28 cellular contexts compared by ENCODE assay signal in genomic region chr7:46839651-46840050, GRCh38.
DNase-seq lines count a peak whose midpoint lies in the region; ATAC-seq and TF ChIP-seq lines count a peak whose summit lies in the region.
"Had no signal": no experiment of that assay in that cellular context is flagged by ENCODE, and none has a peak within 500 bp of the region (broad histone marks: within the 10 kb centered on the region; RNA-seq: fewer than 3 reads in every experiment).

No MANE protein-coding gene starts in this region.

- H3K27me3 Mint-ChIP-seq in progenitor cell of endocrine pancreas: no peaks in the 10 kb centered on the region
- H3K27me3 Mint-ChIP-seq: activated CD4-positive, alpha-beta memory T cell treated with anti-CD3 and anti-CD28 coated beads for 36 hours; stimulated activated naive B cell treated with anti-CD40 and anti-IgM and Interleukin-4, amounts not matched to agents 10 μg/mL and 1 μg/mL and 100 μg/mL, for 72 hours had no signal

- TF ChIP-seq CTCF in astrocyte of the spinal cord (IDR thresholded peaks at IDR 0.05; ENCODE audit: low read depth, low read length) (no peak), fibroblast of pulmonary artery (IDR thresholded peaks at IDR 0.05; ENCODE audit: low read length, missing control alignments) (no peak), thoracic aorta (IDR thresholded peaks at IDR 0.05) (no peak), progenitor cell of endocrine pancreas (IDR thresholded peaks at IDR 0.05; ENCODE audit: unreplicated experiment) (no peak)

- no peak overlapping the region for H3K4me3 Mint-ChIP-seq in progenitor cell of endocrine pancreas (ENCODE audit: low read depth)
- H3K4me3 Mint-ChIP-seq: activated CD4-positive, alpha-beta memory T cell treated with anti-CD3 and anti-CD28 coated beads for 36 hours; GM23338; neural crest cell; stimulated activated naive B cell treated with anti-CD40 and anti-IgM and Interleukin-4, amounts not matched to agents 10 μg/mL and 1 μg/mL and 100 μg/mL, for 72 hours had no signal

- H3K36me3 ChIP-seq in thoracic aorta: no peaks in the 10 kb centered on the region
- H3K36me3 ChIP-seq: MG63, sigmoid colon had no signal

- peak overlapping the region; percentile 34 to 78 for H3K27ac ChIP-seq in thoracic aorta
- H3K27ac ChIP-seq: C4-2B, hepatocyte, sigmoid colon had no signal

- H3K27me3 ChIP-seq in thoracic aorta (replicated peaks; ENCODE audit: insufficient read depth): no peaks in the 10 kb centered on the region
- H3K27me3 ChIP-seq: dorsolateral prefrontal cortex, hepatocyte, MG63, sigmoid colon had no signal

- no peaks in the 10 kb centered on the region for H3K9me3 ChIP-seq in thoracic aorta
- H3K9me3 ChIP-seq: MG63, sigmoid colon had no signal

- H3K27ac Mint-ChIP-seq in progenitor cell of endocrine pancreas: no peak overlapping the region
- H3K27ac Mint-ChIP-seq: activated CD4-positive, alpha-beta memory T cell treated with anti-CD3 and anti-CD28 coated beads for 36 hours; activated naive CD4-positive, alpha-beta T cell treated with anti-CD3 and anti-CD28 coated beads, Interleukin-2, amount 50 U/mL, for 72 hours; activated T-helper 2 cell treated with anti-CD3 and anti-CD28 coated beads, Interferon-gamma antibody, Interleukin-2, Interleukin-4, amounts not matched to agents 10 μg/mL and 5 μg/mL and 100 μg/mL, durations not matched to agents 14 hours and 24 hours and 36 hours; GM23338; stimulated activated naive B cell treated with anti-CD40 and anti-IgM and Interleukin-4, amounts not matched to agents 10 μg/mL and 1 μg/mL and 100 μg/mL, for 72 hours had no signal

- no peaks in the 10 kb centered on the region for H3K36me3 Mint-ChIP-seq in progenitor cell of endocrine pancreas (ENCODE audit: insufficient read depth)
- H3K36me3 Mint-ChIP-seq: activated CD4-positive, alpha-beta memory T cell treated with anti-CD3 and anti-CD28 coated beads for 36 hours; activated naive CD4-positive, alpha-beta T cell treated with anti-CD3 and anti-CD28 coated beads, Interleukin-2, amount 50 U/mL, for 72 hours; stimulated activated naive B cell treated with anti-CD40 and anti-IgM and Interleukin-4, amounts not matched to agents 10 μg/mL and 1 μg/mL and 100 μg/mL, for 72 hours had no signal

- no peaks in the 10 kb centered on the region for H3K9me3 Mint-ChIP-seq in progenitor cell of endocrine pancreas (ENCODE audit: low read depth)
- H3K9me3 Mint-ChIP-seq: activated CD4-positive, alpha-beta memory T cell treated with anti-CD3 and anti-CD28 coated beads for 36 hours; activated naive CD4-positive, alpha-beta T cell treated with anti-CD3 and anti-CD28 coated beads, Interleukin-2, amount 50 U/mL, for 72 hours; GM23338 had no signal

- DNase-seq in HS-5 (ENCODE audit: low read depth) (peak; percentile 75), astrocyte of the spinal cord (ENCODE audit: low read depth, low spot score) (peak; percentile 44), fibroblast of pulmonary artery (ENCODE audit: low read depth) (peak; percentile 46), thoracic aorta (ENCODE audit: low spot score) (no peak), DMS 273 (lab: John Stamatoyannopoulos, UW; ENCODE audit: unreplicated experiment) (no peak), progenitor cell of endocrine pancreas (ENCODE audit: low spot score, unreplicated experiment) (no peak)
- DNase-seq: activated CD4-positive, alpha-beta memory T cell treated with anti-CD3 and anti-CD28 coated beads for 36 hours; anterior cingulate cortex; Calu3; dorsolateral prefrontal cortex; KBM-7; left cardiac atrium; mammary epithelial cell; MG63; NCI-H2081 treated with DMSO at 0.1 percent for 48 hours; NCI-H226; NCI-H69; sigmoid colon; stimulated activated CD4-positive, alpha-beta T cell treated with anti-CD3 and anti-CD28 coated beads, Interleukin-15, amount 100 ng/mL, for 24 hours; stimulated activated naive B cell treated with anti-CD40 and anti-IgM and Interleukin-4, amounts not matched to agents 10 μg/mL and 1 μg/mL and 100 μg/mL, for 72 hours had no signal

- in situ Hi-C loops in astrocyte of the spinal cord (cut with HindIII; ENCODE audit: low sequenced_read_pairs): no loop called here

- H3K4me3 ChIP-seq in astrocyte of the spinal cord (ENCODE audit: low read depth, low read length): no peak overlapping the region
- H3K4me3 ChIP-seq in fibroblast of pulmonary artery (replicated peaks; ENCODE audit: low read depth, low read length): no peak overlapping the region
- no peak overlapping the region for H3K4me3 ChIP-seq in thoracic aorta
- H3K4me3 ChIP-seq: dorsolateral prefrontal cortex, GM23338, hepatocyte, MG63, sigmoid colon had no signal

- H3K4me1 ChIP-seq in thoracic aorta (ENCODE audit: control insufficient read depth in 1 of 2, low read depth in 2 of 2): peaks cover 12 to 33% of the 10 kb centered on the region in 2 donors
- H3K4me1 ChIP-seq: sigmoid colon had no signal

- no peaks in the 10 kb centered on the region for H3K4me1 Mint-ChIP-seq in progenitor cell of endocrine pancreas (ENCODE audit: low read depth)
- H3K4me1 Mint-ChIP-seq: GM23338; stimulated activated naive B cell treated with anti-CD40 and anti-IgM and Interleukin-4, amounts not matched to agents 10 μg/mL and 1 μg/mL and 100 μg/mL, for 72 hours had no signal

- ATAC-seq in thoracic aorta (ENCODE audit: insufficient number of reproducible peaks, low FRiP score, low read depth) (no peak), HG03097 (IDR thresholded peaks at IDR 0.05; ENCODE audit: low FRiP score, unreplicated experiment) (no peak)
- ATAC-seq: activated CD4-positive, CD25-positive, alpha-beta regulatory T cell treated with anti-CD3 and anti-CD28 coated beads, Interleukin-2, amount 50 U/mL, for 24 hours; activated naive CD4-positive, alpha-beta T cell treated with anti-CD3 and anti-CD28 coated beads, Interleukin-2, amount 50 U/mL, for 72 hours; GM23338; left cardiac atrium; stimulated activated naive B cell treated with anti-CD40 and anti-IgM and Interleukin-4, amounts not matched to agents 10 μg/mL and 1 μg/mL and 100 μg/mL, for 72 hours had no signal

Comparison
In these comparisons a context has a peak if more than half of its experiments do, and no peak if none do; other contexts are left out.
1. DNase-seq: peak in HS-5 (single experiment), astrocyte of the spinal cord (single experiment) and fibroblast of pulmonary artery (single experiment); none in thoracic aorta (single experiment), DMS 273 (single experiment) and progenitor cell of endocrine pancreas (single experiment).